In genomic region chr2:69816923-69817542, GRCh38 we compare ENCODE assay signal across 1 cellular context.
TF ChIP-seq lines count a peak whose summit lies in the region.

No MANE protein-coding gene starts in this region.

TF ChIP-seq in HepG2, 621 proteins besides CTCF, POLR2A, EP300 and RAD21 (continued from another document and continues in another):
- no peak for TF ChIP-seq PAX8 (CRISPR knock-in tag; IDR thresholded peaks at IDR 0.05; ENCODE audit: borderline replicate concordance)
- TF ChIP-seq AGO2 (optimal IDR thresholded peaks at IDR 0.05; ENCODE audit: low read depth, low read length): no peak
- peak; percentile 31; the same call in 1 of the 2 replicates for TF ChIP-seq GABPB1 (CRISPR knock-in tag; IDR thresholded peaks at IDR 0.05)
- peak; percentile 83 for TF ChIP-seq GATAD2A (CRISPR knock-in tag; IDR thresholded peaks at IDR 0.05)
- no peak for TF ChIP-seq NONO (IDR thresholded peaks at IDR 0.05)
- no peak for TF ChIP-seq NONO (CRISPR knock-in tag; conservative IDR thresholded peaks at IDR 0.05)
- TF ChIP-seq ZMAT5 (CRISPR knock-in tag; IDR thresholded peaks at IDR 0.05; ENCODE audit: borderline replicate concordance, low read depth): no peak
- TF ChIP-seq DMAP1 (CRISPR knock-in tag; IDR thresholded peaks at IDR 0.05): no peak
- TF ChIP-seq TCF12 (IDR thresholded peaks at IDR 0.05): no peak
- TF ChIP-seq TCF12 (CRISPR knock-in tag; IDR thresholded peaks at IDR 0.05): no peak
- TF ChIP-seq ZNF350 (CRISPR knock-in tag; IDR thresholded peaks at IDR 0.05; ENCODE audit: borderline replicate concordance, low read depth): no peak
- TF ChIP-seq KAT2B (IDR thresholded peaks at IDR 0.05; ENCODE audit: borderline replicate concordance, low read depth, low read length): no peak
- peak; percentile 62; the same call in 1 of the 2 replicates for TF ChIP-seq MAFG (CRISPR knock-in tag; IDR thresholded peaks at IDR 0.05)
- no peak for TF ChIP-seq FOXA1 (IDR thresholded peaks at IDR 0.05)
- peak; percentile 38; the same call in 1 of the 2 replicates for TF ChIP-seq FOXA1 (CRISPR knock-in tag; IDR thresholded peaks at IDR 0.05)
- TF ChIP-seq ZBTB33 (CRISPR knock-in tag; IDR thresholded peaks at IDR 0.05): no peak
- no peak for TF ChIP-seq LBX2 (CRISPR knock-in tag; IDR thresholded peaks at IDR 0.05; ENCODE audit: borderline replicate concordance)
- no peak for TF ChIP-seq KDM5B (CRISPR knock-in tag; IDR thresholded peaks at IDR 0.05; ENCODE audit: borderline replicate concordance)
- TF ChIP-seq CENPX (CRISPR knock-in tag; IDR thresholded peaks at IDR 0.05): no peak
- TF ChIP-seq PRDM4 (CRISPR knock-in tag; IDR thresholded peaks at IDR 0.05; ENCODE audit: borderline replicate concordance): no peak
- no peak for TF ChIP-seq MEIS2 (CRISPR knock-in tag; IDR thresholded peaks at IDR 0.05)
- no peak for TF ChIP-seq ZFP62 (CRISPR knock-in tag; IDR thresholded peaks at IDR 0.05)
- no peak for TF ChIP-seq ZNF121 (CRISPR knock-in tag; IDR thresholded peaks at IDR 0.05)
- no peak for TF ChIP-seq ZNF430 (CRISPR knock-in tag; IDR thresholded peaks at IDR 0.05)
- TF ChIP-seq ZNF749 (CRISPR knock-in tag; IDR thresholded peaks at IDR 0.05; ENCODE audit: borderline replicate concordance): no peak
- TF ChIP-seq HNRNPH1 (optimal IDR thresholded peaks at IDR 0.05; ENCODE audit: low read depth, low read length): no peak
- no peak for TF ChIP-seq ZNF572 (CRISPR knock-in tag; IDR thresholded peaks at IDR 0.05)
- peak; percentile 77 for TF ChIP-seq TFAP4 (IDR thresholded peaks at IDR 0.05; ENCODE audit: borderline replicate concordance, low read depth)
- no peak for TF ChIP-seq ZSCAN29 (CRISPR knock-in tag; conservative IDR thresholded peaks at IDR 0.05)
- no peak for TF ChIP-seq ZNF329 (CRISPR knock-in tag; IDR thresholded peaks at IDR 0.05; ENCODE audit: low read depth)
- TF ChIP-seq ZNF138 (CRISPR knock-in tag; IDR thresholded peaks at IDR 0.05; ENCODE audit: low read depth): no peak
- TF ChIP-seq PCBP1 (IDR thresholded peaks at IDR 0.05; ENCODE audit: borderline replicate concordance, low read depth, low read length): no peak
- TF ChIP-seq ZNF512 (CRISPR knock-in tag; IDR thresholded peaks at IDR 0.05): no peak
- TF ChIP-seq ZNF263 (CRISPR knock-in tag; IDR thresholded peaks at IDR 0.05): no peak
- TF ChIP-seq FOXO1 (CRISPR knock-in tag; IDR thresholded peaks at IDR 0.05): peak; percentile 18; the same call in 1 of the 2 replicates
- TF ChIP-seq DDIT3 (CRISPR knock-in tag; IDR thresholded peaks at IDR 0.05): no peak; the same call in 1 of the 2 replicates
- no peak for TF ChIP-seq MTA1 (CRISPR knock-in tag; IDR thresholded peaks at IDR 0.05; ENCODE audit: borderline replicate concordance)
- TF ChIP-seq STAT5B (CRISPR knock-in tag; IDR thresholded peaks at IDR 0.05): no peak
- no peak for TF ChIP-seq HDAC1 (CRISPR knock-in tag; IDR thresholded peaks at IDR 0.05)
- no peak for TF ChIP-seq KDM5A (IDR thresholded peaks at IDR 0.05; ENCODE audit: borderline replicate concordance, low read length)
- TF ChIP-seq TBX3 (IDR thresholded peaks at IDR 0.05; ENCODE audit: borderline replicate concordance): no peak
- TF ChIP-seq ZNF672 (CRISPR knock-in tag; IDR thresholded peaks at IDR 0.05): no peak
- no peak for TF ChIP-seq ZNF768 (CRISPR knock-in tag; IDR thresholded peaks at IDR 0.05)
- TF ChIP-seq ISL2 (CRISPR knock-in tag; IDR thresholded peaks at IDR 0.05): 0 out of 2 replicates have a peak, but pooled peaks have one; percentile 12
- no peak for TF ChIP-seq ZNF770 (CRISPR knock-in tag; IDR thresholded peaks at IDR 0.05)
- peak in 1 of 2 experiments; percentile 45; a peak in 1 of 4 replicates for TF ChIP-seq KLF16 (CRISPR knock-in tag; IDR thresholded peaks at IDR 0.05)
- no peak for TF ChIP-seq ZNF564 (CRISPR knock-in tag; IDR thresholded peaks at IDR 0.05)
- no peak for TF ChIP-seq ZBTB10 (CRISPR knock-in tag; IDR thresholded peaks at IDR 0.05; ENCODE audit: borderline replicate concordance)
- TF ChIP-seq HOXA9 (CRISPR knock-in tag; IDR thresholded peaks at IDR 0.05; ENCODE audit: borderline replicate concordance): no peak
- peak; percentile 82 for TF ChIP-seq FOSL2 (CRISPR knock-in tag; IDR thresholded peaks at IDR 0.05)
- TF ChIP-seq GPBP1L1 (CRISPR knock-in tag; IDR thresholded peaks at IDR 0.05): no peak
- no peak for TF ChIP-seq POLR2G (IDR thresholded peaks at IDR 0.05; ENCODE audit: low read depth, low read length)
- no peak for TF ChIP-seq ZFX (CRISPR knock-in tag; IDR thresholded peaks at IDR 0.05; ENCODE audit: low read depth)
- no peak for TF ChIP-seq GABPA (IDR thresholded peaks at IDR 0.05; ENCODE audit: low read depth, low read length)
- peak; percentile 63; the same call in 1 of the 2 replicates for TF ChIP-seq GABPA (CRISPR knock-in tag; IDR thresholded peaks at IDR 0.05; ENCODE audit: low read depth)
- no peak for TF ChIP-seq TOE1 (CRISPR knock-in tag; IDR thresholded peaks at IDR 0.05)
- TF ChIP-seq ZBTB1 (CRISPR knock-in tag; IDR thresholded peaks at IDR 0.05; ENCODE audit: borderline replicate concordance): no peak
